In the genomic region with DNA sequence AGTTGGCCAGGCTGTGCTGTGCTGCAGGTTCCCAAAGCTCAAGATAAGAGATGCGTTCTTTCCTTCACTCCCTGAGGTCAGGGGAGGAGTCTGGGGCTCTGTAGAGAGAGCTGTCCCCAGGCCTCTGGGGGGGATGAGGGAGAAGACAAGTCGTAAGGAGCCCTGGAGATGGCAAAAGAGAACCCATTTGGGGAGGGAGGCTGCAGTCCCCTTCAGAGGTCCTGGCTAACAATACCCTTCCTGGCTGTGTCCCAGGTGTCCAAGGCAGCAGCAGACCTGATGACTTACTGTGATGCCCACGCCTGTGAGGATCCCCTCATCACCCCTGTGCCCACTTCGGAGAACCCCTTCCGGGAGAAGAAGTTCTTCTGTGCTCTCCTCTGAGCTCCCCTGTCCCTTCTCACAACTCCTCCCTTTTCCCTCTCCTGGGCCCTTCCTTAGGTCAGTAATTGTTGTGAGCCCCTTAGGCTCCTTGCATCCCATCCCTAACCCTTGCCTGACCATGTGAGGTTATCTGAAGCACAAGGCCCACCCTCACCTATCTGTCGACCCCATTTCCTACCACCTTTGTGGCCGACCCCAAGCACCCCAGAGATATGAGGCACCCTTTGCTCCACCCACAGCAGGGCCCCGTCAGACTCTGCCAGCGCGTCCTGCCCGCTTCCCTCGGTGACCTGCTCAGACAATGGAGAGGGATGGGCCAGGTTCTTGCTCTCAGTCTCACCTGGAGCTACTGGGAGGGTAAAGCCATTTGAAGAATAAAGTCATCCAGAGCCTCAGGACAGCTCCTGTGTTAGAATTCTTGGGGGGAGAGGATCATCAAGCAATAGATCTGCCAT, we compare ENCODE assay signal across 8 cellular contexts. TPM values are rescaled to one million over a fixed set of nuclear protein-coding genes. Genes with fewer than 3 reads are reported as not detected.
A peak's percentile ranks its signal among the peaks of the same experiment; 100 is the strongest.
DNase-seq lines count a peak whose midpoint lies in the region; ATAC-seq, FAIRE-seq and TF ChIP-seq lines count a peak whose summit lies in the region.

No MANE protein-coding gene starts in this region.

- no peak for ATAC-seq in HG03442 (IDR thresholded peaks at IDR 0.05; ENCODE audit: unreplicated experiment)

- H3K9me3 ChIP-seq in iPS DF 6.9 (ENCODE audit: control insufficient read depth, insufficient read depth, low read length) (no peaks in the 10 kb centered on the region), spleen (no peaks in the 10 kb centered on the region)

- no peak for TF ChIP-seq CTCF in spleen (IDR thresholded peaks at IDR 0.05 in 8 of 11, conservative IDR thresholded peaks at IDR 0.05 in 3 of 11)

- H3K4me3 ChIP-seq in iPS DF 6.9 (ENCODE audit: low read length): peak overlapping the region; percentile 76; the same call in 1 of the 2 replicates
- peak overlapping the region; percentile 41 to 75 (median 51) for H3K4me3 ChIP-seq in spleen

- no peaks in the 10 kb centered on the region; the same call in 1 of the 2 replicates for H3K4me1 ChIP-seq in iPS DF 6.9 (ENCODE audit: control insufficient read depth, insufficient read depth, low read length)
- peaks cover 34 to 87% (median 64%) of the 10 kb centered on the region in 6 donors for H3K4me1 ChIP-seq in spleen

- FAIRE-seq in RCC 7860 (lab: Jason Lieb, UNC): no peak

- intact Hi-C loops in spleen (cut with DNase I; ENCODE audit: low total_unique reads): no loop called here

- DNase-seq in COR-L47 (lab: John Stamatoyannopoulos, UW) (peak; percentile 59), NCI-H2227 treated with DMSO at 0.1 percent for 48 hours (lab: John Stamatoyannopoulos, UW) (peak; percentile 57), iPS DF 6.9 (ENCODE audit: low read depth, low spot score) (no peak), spleen (peak; percentile 90), NCI-H82 (lab: John Stamatoyannopoulos, UW) (no peak), RCC 7860 (ENCODE audit: low spot score) (no peak)
- peak; percentile 42 for DNase-seq in activated naive CD4-positive, alpha-beta T cell treated with Interleukin-2 at 50 U/mL for 16 hours

- H3K27me3 ChIP-seq in iPS DF 6.9 (ENCODE audit: control insufficient read depth, insufficient read depth, low read length) (no peaks in the 10 kb centered on the region), spleen (replicated peaks in 1 of 7) (no peaks in the 10 kb centered on the region)

- H3K27ac ChIP-seq in iPS DF 6.9 (ENCODE audit: low read length) (no peak overlapping the region), spleen (peak overlapping the region; percentile 93 to 99 (median 97))

- no peak for TF ChIP-seq POLR2A in spleen (IDR thresholded peaks at IDR 0.05)

- H3K36me3 ChIP-seq in iPS DF 6.9 (ENCODE audit: control insufficient read depth, insufficient read depth, low read length): peaks cover 2% of the 10 kb centered on the region; the same call in 1 of the 2 replicates
- H3K36me3 ChIP-seq in spleen: peaks cover 0 to 36% (median 28%) of the 10 kb centered on the region in 6 donors

- no CpG with 5 or more reads among the region's 12 CpGs for WGBS in iPS DF 6.9 (ENCODE audit: insufficient coverage, insufficient read length)
- WGBS in spleen, 5 donors: 34 to 36% (median 36%) methylated on average over 12 of the region's 12 CpGs

RNA-seq across cellular contexts. Expression of a gene that starts 1.2 kb away (rescaled TPM):
- total RNA-seq in spleen: not detected
- under 1 TPM in 2 of 3 donors, not detected in 1; 0.12 to 0.13 TPM for polyA plus RNA-seq in spleen

RNA-seq across cellular contexts. Expression of a gene that starts 1.4 kb away (rescaled TPM):
- total RNA-seq in spleen: 10 to 100 TPM; 25.6 to 66.0 (median 34.4) TPM
- 10 to 100 TPM; 47.7 to 62.6 (median 47.8) TPM for polyA plus RNA-seq in spleen

RNA-seq across cellular contexts. Expression of a gene that starts 18.6 kb away (rescaled TPM):
- total RNA-seq in spleen: 10 to 100 TPM; 39.3 to 62.8 (median 48.5) TPM
- polyA plus RNA-seq in spleen: 10 to 100 TPM; 26.4 to 37.1 (median 29.3) TPM

RNA-seq across cellular contexts. Expression of a gene that starts 19.3 kb away (rescaled TPM):
- not detected for total RNA-seq in spleen
- polyA plus RNA-seq in spleen: under 1 TPM; 0.04 to 0.48 (median 0.17) TPM

RNA-seq across cellular contexts. Expression of a gene that starts 19.6 kb away (rescaled TPM):
- total RNA-seq in spleen: 10 to 100 TPM; 25.4 to 47.1 (median 30.5) TPM
- polyA plus RNA-seq in spleen: 10 to 100 TPM; 27.8 to 35.6 (median 33.4) TPM

Comparison
In these comparisons a context has a peak if more than half of its experiments do, and no peak if none do; other contexts are left out.
1. DNase-seq: peak in COR-L47 (single experiment), NCI-H2227 treated with DMSO at 0.1 percent for 48 hours (single experiment), activated naive CD4-positive, alpha-beta T cell treated with Interleukin-2 at 50 U/mL for 16 hours (single experiment) and spleen (single experiment); none in iPS DF 6.9 (single experiment), NCI-H82 (single experiment) and RCC 7860 (single experiment).